In genomic region chr4:3522651-3523050, GRCh38 we compare ENCODE assay signal across 33 cellular contexts. TPM values are rescaled to one million over a fixed set of nuclear protein-coding genes. Genes with fewer than 3 reads are reported as not detected.
"Had no signal": no experiment of that assay in that cellular context is flagged by ENCODE, and none has a peak within 500 bp of the region (broad histone marks: within the 10 kb centered on the region; RNA-seq: fewer than 3 reads in every experiment).

No MANE protein-coding gene starts in this region.

- H3K36me3 Mint-ChIP-seq: activated naive CD8-positive, alpha-beta T cell; naive B cell had no signal

- H3K4me3 ChIP-seq: ascending aorta, cardiac muscle cell, coronary artery, lung, thoracic aorta, vagina had no signal

- H3K4me1 Mint-ChIP-seq: activated CD8-positive, alpha-beta memory T cell treated with anti-CD3 and anti-CD28 coated beads, Interleukin-2, amount 10 ng/mL, durations not matched to agents 7 days and 5 days had no signal

- H3K9me3 Mint-ChIP-seq: activated T-helper 2 cell treated with anti-CD3 and anti-CD28 coated beads, Interferon-gamma antibody, Interleukin-2, Interleukin-4, amounts not matched to agents 10 μg/mL and 5 μg/mL and 100 μg/mL, durations not matched to agents 14 hours and 24 hours and 36 hours; brain; effector memory CD8-positive, alpha-beta T cell; naive B cell; neural crest cell had no signal

- H3K27me3 Mint-ChIP-seq: activated CD8-positive, alpha-beta memory T cell treated with anti-CD3 and anti-CD28 coated beads, Interleukin-2, amount 10 ng/mL, durations not matched to agents 7 days and 5 days; activated naive CD8-positive, alpha-beta T cell; effector memory CD8-positive, alpha-beta T cell; naive B cell; T-helper 17 cell had no signal

- DNase-seq: activated CD4-positive, alpha-beta T cell treated with anti-CD3 and anti-CD28 coated beads for 1 hour; activated CD8-positive, alpha-beta memory T cell treated with anti-CD3 and anti-CD28 coated beads, Interleukin-2, amount 10 ng/mL, durations not matched to agents 7 days and 5 days; activated CD8-positive, alpha-beta T cell treated with anti-CD3 and anti-CD28 coated beads, Interleukin-2, amount 10 ng/mL, durations not matched to agents 7 days and 5 days; activated naive CD4-positive, alpha-beta T cell treated with Interleukin-2 at 50 U/mL for 16 hours; activated T-cell treated with anti-CD3 and anti-CD28 coated beads, Interleukin-2, amount 50 U/mL, for 48 hours; cerebellar nuclear complex; effector memory CD8-positive, alpha-beta T cell; foreskin fibroblast; hypothalamus; kidney glomerular epithelial cell; naive B cell; occipital lobe; SK-N-SH; stimulated activated CD4-positive, alpha-beta T cell treated with anti-CD3 and anti-CD28 coated beads, Interleukin-2, amount 100 ng/mL, for 48 hours; stimulated activated naive CD4-positive, alpha-beta T cell treated with Interleukin-2 at 50 U/mL for 16 hours; SW 1271; T1000; trophoblast cell had no signal

- ATAC-seq: activated CD8-positive, alpha-beta memory T cell treated with anti-CD3 and anti-CD28 coated beads, Interleukin-2, amount 10 ng/mL, durations not matched to agents 7 days and 5 days; activated CD8-positive, alpha-beta T cell treated with anti-CD3 and anti-CD28 coated beads, Interleukin-2, amount 10 ng/mL, durations not matched to agents 7 days and 5 days; effector memory CD8-positive, alpha-beta T cell; left lobe of liver; right cardiac atrium; T-helper 17 cell had no signal

- H3K27ac ChIP-seq: ascending aorta, cardiac muscle cell, coronary artery, thoracic aorta, vagina had no signal

- H3K27ac Mint-ChIP-seq: activated CD8-positive, alpha-beta memory T cell treated with anti-CD3 and anti-CD28 coated beads, Interleukin-2, amount 10 ng/mL, durations not matched to agents 7 days and 5 days; activated CD8-positive, alpha-beta T cell treated with anti-CD3 and anti-CD28 coated beads, Interleukin-2, amount 10 ng/mL, durations not matched to agents 7 days and 5 days; activated naive CD8-positive, alpha-beta T cell; activated T-helper 2 cell treated with anti-CD3 and anti-CD28 coated beads, Interferon-gamma antibody, Interleukin-2, Interleukin-4, amounts not matched to agents 10 μg/mL and 5 μg/mL and 100 μg/mL, durations not matched to agents 14 hours and 24 hours and 36 hours; brain; effector memory CD8-positive, alpha-beta T cell; naive B cell; T-helper 17 cell had no signal

- H3K4me3 Mint-ChIP-seq: activated CD8-positive, alpha-beta memory T cell treated with anti-CD3 and anti-CD28 coated beads, Interleukin-2, amount 10 ng/mL, durations not matched to agents 7 days and 5 days; activated CD8-positive, alpha-beta T cell treated with anti-CD3 and anti-CD28 coated beads, Interleukin-2, amount 10 ng/mL, durations not matched to agents 7 days and 5 days; activated naive CD8-positive, alpha-beta T cell; brain; effector memory CD8-positive, alpha-beta T cell; naive B cell; neural crest cell; T-helper 17 cell had no signal

- H3K27me3 ChIP-seq: ascending aorta, cardiac muscle cell, vagina had no signal

- H3K9me3 ChIP-seq: ascending aorta, SK-N-SH, thoracic aorta, vagina had no signal

- H3K4me1 ChIP-seq: ascending aorta, vagina had no signal

RNA-seq across cellular contexts. Expression of gene DOK7, which starts 59.5 kb away (rescaled TPM):
- total RNA-seq: activated CD8-positive, alpha-beta memory T cell treated with anti-CD3 and anti-CD28 coated beads, Interleukin-2, amount 10 ng/mL, durations not matched to agents 7 days and 5 days; activated CD8-positive, alpha-beta T cell treated with anti-CD3 and anti-CD28 coated beads, Interleukin-2, amount 10 ng/mL, durations not matched to agents 7 days and 5 days; activated T-helper 2 cell treated with anti-CD3 and anti-CD28 coated beads, Interferon-gamma antibody, Interleukin-2, Interleukin-4, amounts not matched to agents 10 μg/mL and 5 μg/mL and 100 μg/mL, durations not matched to agents 14 hours and 24 hours and 36 hours; endothelial cell of umbilical vein; neural crest cell; occipital lobe; subcutaneous adipose tissue; T-helper 17 cell had no signal
- polyA plus RNA-seq: endothelial cell of umbilical vein, SK-N-SH had no signal
